Comparison of ENCODE assay signal across 8 cellular contexts in genomic region chr7:79453558-79454324, GRCh38. TPM values are rescaled to one million over a fixed set of nuclear protein-coding genes. Genes with fewer than 3 reads are reported as not detected.
DNase-seq lines count a peak whose midpoint lies in the region; ATAC-seq and TF ChIP-seq lines count a peak whose summit lies in the region.

Gene MAGI2, minus strand, starts transcription at chr7:79453667. Its CDS starts 347 bp downstream, at chr7:79453320.

- H3K27me3 ChIP-seq in mesenchymal stem cell (ENCODE audit: control insufficient read depth in 1 of 2, insufficient read depth in 1 of 2, low read length in 2 of 2), result no peaks in the 10 kb centered on the region

- peak within 1 kb of the TSS; percentile 67 for H2BK5ac ChIP-seq in mesenchymal stem cell (ENCODE audit: low read depth, low read length, poor library complexity, severe bottlenecking)

- no peak within 1 kb of the TSS for H2AK5ac ChIP-seq in mesenchymal stem cell (ENCODE audit: low read length, severe bottlenecking)

- H4K91ac ChIP-seq in mesenchymal stem cell (ENCODE audit: low read length), result peak within 1 kb of the TSS; percentile 93

- peak within 1 kb of the TSS; percentile 100 for H3K4me2 ChIP-seq in mesenchymal stem cell (ENCODE audit: low read length, poor library complexity, severe bottlenecking)

- peak within 1 kb of the TSS; percentile 97 for H4K8ac ChIP-seq in mesenchymal stem cell (ENCODE audit: low read length)

- H3K23ac ChIP-seq in mesenchymal stem cell (ENCODE audit: low read length in 2 of 2), result peak within 1 kb of the TSS; percentile 5 to 98

- H3K9ac ChIP-seq in SK-N-MC (ENCODE audit: insufficient read length) (peak within 1 kb of the TSS; percentile 69), mesenchymal stem cell (ENCODE audit: low read length) (peak within 1 kb of the TSS; percentile 100)

- no peaks in the 10 kb centered on the region for H3K36me3 ChIP-seq in SK-N-MC (ENCODE audit: insufficient read depth, low read length)
- H3K36me3 ChIP-seq in mesenchymal stem cell (ENCODE audit: control insufficient read depth in 1 of 2, insufficient read depth in 2 of 2, low read depth in 1 of 2, low read length in 2 of 2), result peaks cover 0 to 18% of the 10 kb centered on the region in 2 experiments

- no peak for ATAC-seq in HG03196 (IDR thresholded peaks at IDR 0.05; ENCODE audit: unreplicated experiment)

- H2BK12ac ChIP-seq in mesenchymal stem cell (ENCODE audit: low read length in 2 of 2), result peak within 1 kb of the TSS; percentile 55 to 91

- H3K79me1 ChIP-seq in mesenchymal stem cell (replicated peaks; ENCODE audit: low read length, poor library complexity, severe bottlenecking), result peaks cover 24% of the 10 kb centered on the region

- peak within 1 kb of the TSS; percentile 95 to 99 for H3K18ac ChIP-seq in mesenchymal stem cell (ENCODE audit: low read depth in 1 of 2, low read length in 2 of 2)

- H3K14ac ChIP-seq in mesenchymal stem cell (ENCODE audit: low read length in 2 of 2), result peak within 1 kb of the TSS in 1 of 2 experiments; percentile 94

- peak within 1 kb of the TSS; percentile 96 for H2AFZ ChIP-seq in mesenchymal stem cell (ENCODE audit: low read depth, low read length)

- TF ChIP-seq POLR2A in erythroblast (IDR thresholded peaks at IDR 0.05; ENCODE audit: low read length), result no peak

- H3K4me1 ChIP-seq in mesenchymal stem cell (ENCODE audit: control insufficient read depth, insufficient read depth, low read depth, low read length), result peaks cover 4% of the 10 kb centered on the region

- DNase-seq in NCI-H2029 (lab: John Stamatoyannopoulos, UW), result peak; percentile 4
- no peak for DNase-seq in NCI-H2029 treated with DMSO at 0.1 percent for 48 hours (lab: John Stamatoyannopoulos, UW)
- no peak for DNase-seq in SK-N-MC (ENCODE audit: low read depth, low spot score)
- DNase-seq in erythroblast (lab: John Stamatoyannopoulos, UW), result peak; percentile 49 to 59
- peak; percentile 93 for DNase-seq in mesenchymal stem cell
- DNase-seq in substantia nigra (lab: John Stamatoyannopoulos, UW), result peak; percentile 56 to 95 (median 88)
- no peak for DNase-seq in NCI-H345 treated with DMSO at 0.1 percent for 48 hours (lab: John Stamatoyannopoulos, UW; ENCODE audit: unreplicated experiment)

- H3K9me3 ChIP-seq in SK-N-MC (ENCODE audit: low read depth, low read length) (no peaks in the 10 kb centered on the region), mesenchymal stem cell (ENCODE audit: control insufficient read depth, low read length) (no peaks in the 10 kb centered on the region)

- H2BK120ac ChIP-seq in mesenchymal stem cell (ENCODE audit: low read depth, low read length), result peak within 1 kb of the TSS; percentile 91

- peak within 1 kb of the TSS; percentile 88 for H3K4me3 ChIP-seq in SK-N-MC
- H3K4me3 ChIP-seq in mesenchymal stem cell (ENCODE audit: insufficient read depth in 1 of 2, low read depth in 1 of 2, low read length in 2 of 2), result peak within 1 kb of the TSS; percentile 87 to 92

- no peak within 1 kb of the TSS for H3K27ac ChIP-seq in SK-N-MC
- peak within 1 kb of the TSS; percentile 90 for H3K27ac ChIP-seq in mesenchymal stem cell (ENCODE audit: low read length, poor library complexity, severe bottlenecking)
- peak within 1 kb of the TSS; percentile 97 for H3K27ac ChIP-seq in substantia nigra (ENCODE audit: low read depth, low read length, poor library complexity, severe bottlenecking)

- peak within 1 kb of the TSS; percentile 96 for H2BK15ac ChIP-seq in mesenchymal stem cell (ENCODE audit: low read depth, poor library complexity, severe bottlenecking)

- H3K4ac ChIP-seq in mesenchymal stem cell (ENCODE audit: low read depth in 1 of 2, low read length in 2 of 2), result peak within 1 kb of the TSS; percentile 89 to 99

- under 1% methylated on average over 58 of the region's 67 CpGs for WGBS in mesenchymal stem cell

RNA-seq across cellular contexts. Expression of gene MAGI2, which starts in this region (rescaled TPM):
- polyA plus RNA-seq in mesenchymal stem cell (2013, experiment 1 of 2), result 4.1 TPM
- 3.9 TPM for polyA plus RNA-seq in mesenchymal stem cell (2013, experiment 2 of 2)

Comparison
In these comparisons a context has a peak if more than half of its experiments do, and no peak if none do; other contexts are left out.
1. DNase-seq: peak in NCI-H2029 (single experiment), erythroblast (2 of 2), mesenchymal stem cell (single experiment) and substantia nigra (49 of 49); none in NCI-H2029 treated with DMSO at 0.1 percent for 48 hours (single experiment), SK-N-MC (single experiment) and NCI-H345 treated with DMSO at 0.1 percent for 48 hours (single experiment).